17 cellular contexts compared by ENCODE assay signal in genomic region chr11:107446822-107447431, GRCh38.
"Had no signal": no experiment of that assay in that cellular context is flagged by ENCODE, and none has a peak within 500 bp of the region (broad histone marks: within the 10 kb centered on the region; RNA-seq: fewer than 3 reads in every experiment).

No MANE protein-coding gene starts in this region.

- H3K9me3 ChIP-seq: gastrocnemius medialis, left ventricle myocardium inferior, psoas muscle, spleen, suprapubic skin, upper lobe of left lung had no signal

- H3K4me1 ChIP-seq: left ventricle myocardium inferior, psoas muscle, suprapubic skin, upper lobe of left lung had no signal

- ATAC-seq: activated naive CD8-positive, alpha-beta T cell treated with anti-CD3 and anti-CD28 coated beads, Interleukin-2, amount 50 U/mL, for 24 hours; gastrocnemius medialis; psoas muscle; sciatic nerve; stimulated activated naive CD8-positive, alpha-beta T cell treated with anti-CD3 and anti-CD28 coated beads, Interleukin-15, Interleukin-2, amounts not matched to agents 100 U/mL and 50 U/mL, for 24 hours had no signal

- H3K27me3 ChIP-seq: cardiac muscle cell, gastrocnemius medialis, spleen, suprapubic skin, upper lobe of left lung had no signal

- FAIRE-seq: astrocyte, endothelial cell of umbilical vein, keratinocyte had no signal

- H3K27ac ChIP-seq: cardiac muscle cell, gastrocnemius medialis, left ventricle myocardium inferior, psoas muscle, spleen, suprapubic skin, upper lobe of left lung had no signal

- H3K4me3 ChIP-seq: cardiac muscle cell, gastrocnemius medialis, left ventricle myocardium inferior, psoas muscle, spleen, suprapubic skin, upper lobe of left lung had no signal

- DNase-seq: activated effector memory CD4-positive, alpha-beta T cell treated with anti-CD3 and anti-CD28 coated beads, Interleukin-2, amount 50 U/mL, for 16 hours; activated naive CD8-positive, alpha-beta T cell treated with anti-CD3 and anti-CD28 coated beads, Interleukin-2, amount 50 U/mL, for 24 hours; activated T-cell treated with anti-CD3 and anti-CD28 coated beads, Interleukin-2, amount 50 U/mL, for 1 hour; gastrocnemius medialis; left ventricle myocardium inferior; psoas muscle; spleen; stimulated activated CD4-positive, alpha-beta T cell treated with anti-CD3 and anti-CD28 coated beads, Interleukin-1b, Interleukin-23, amount 100 ng/mL, for 48 hours; stimulated activated naive CD8-positive, alpha-beta T cell treated with anti-CD3 and anti-CD28 coated beads, Interleukin-15, Interleukin-2, amounts not matched to agents 100 U/mL and 50 U/mL, for 24 hours; T-helper 2 cell; upper lobe of left lung had no signal
